19 cellular contexts compared by ENCODE assay signal in the genomic region with DNA sequence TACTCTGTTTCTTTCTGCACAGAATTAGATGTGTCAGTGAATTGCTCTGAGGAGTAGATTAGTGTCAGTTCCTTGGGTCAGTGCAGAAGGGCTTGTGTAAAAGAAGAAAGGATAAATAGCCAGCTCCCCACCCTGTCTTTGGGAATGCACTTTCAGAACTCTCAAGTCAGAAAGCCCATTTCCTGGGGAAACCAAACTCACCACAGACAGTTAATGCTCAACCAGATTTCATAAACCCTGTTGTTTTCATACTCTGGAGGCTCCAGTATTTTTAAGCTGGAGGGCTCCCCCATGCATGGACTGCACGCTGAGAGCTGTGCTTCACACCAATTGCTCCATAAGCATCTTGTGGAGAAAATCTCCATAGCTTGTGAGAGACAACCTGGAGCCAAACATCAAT.
"Had no signal": no experiment of that assay in that cellular context is flagged by ENCODE, and none has a peak within 500 bp of the region (broad histone marks: within the 10 kb centered on the region; RNA-seq: fewer than 3 reads in every experiment).

No MANE protein-coding gene starts in this region.

- H3K27ac Mint-ChIP-seq: effector memory CD8-positive, alpha-beta T cell; natural killer cell; stimulated activated effector memory CD8-positive, alpha-beta T cell treated with anti-CD3 and anti-CD28 coated beads, Interleukin-12 subunit alpha, Interleukin-12 subunit beta, amount 100 ng/mL, for 72 hours; type B pancreatic cell had no signal

- H3K27ac ChIP-seq: lower lobe of right lung, psoas muscle, sigmoid colon, stomach, tibial artery had no signal

- H3K4me1 ChIP-seq: lower lobe of right lung, psoas muscle, sigmoid colon, stomach, tibial artery had no signal

- H3K27me3 ChIP-seq: sigmoid colon, tibial artery had no signal

- H3K9me3 Mint-ChIP-seq: immature natural killer cell, natural killer cell had no signal

- H3K4me3 ChIP-seq: lower lobe of right lung, psoas muscle, sigmoid colon, stomach, tibial artery had no signal

- H3K36me3 Mint-ChIP-seq: natural killer cell; stimulated activated effector memory CD8-positive, alpha-beta T cell treated with anti-CD3 and anti-CD28 coated beads, Interleukin-12 subunit alpha, Interleukin-12 subunit beta, amount 100 ng/mL, for 72 hours; type B pancreatic cell had no signal

- H3K4me3 Mint-ChIP-seq: effector memory CD8-positive, alpha-beta T cell; natural killer cell; stimulated activated effector memory CD8-positive, alpha-beta T cell treated with anti-CD3 and anti-CD28 coated beads, Interleukin-12 subunit alpha, Interleukin-12 subunit beta, amount 100 ng/mL, for 72 hours; type B pancreatic cell had no signal

- DNase-seq: cortex of kidney; effector memory CD8-positive, alpha-beta T cell; hypothalamus; immature natural killer cell; islet precursor cell; left ventricle myocardium superior; lower lobe of right lung; natural killer cell; nucleus accumbens; psoas muscle; right cardiac atrium; sigmoid colon; stimulated activated CD4-positive, alpha-beta T cell treated with anti-CD3 and anti-CD28 coated beads, Interleukin-2, amount 100 ng/mL, for 24 hours; stimulated activated CD4-positive, alpha-beta T cell treated with anti-CD3 and anti-CD28 coated beads, Interleukin-4, amount 100 ng/mL, for 24 hours; stimulated activated naive CD4-positive, alpha-beta T cell treated with Interleukin-2 at 50 U/mL for 16 hours; stomach; tibial artery had no signal

- H3K36me3 ChIP-seq: lower lobe of right lung, sigmoid colon, stomach, tibial artery had no signal

- ATAC-seq: effector memory CD8-positive, alpha-beta T cell; left ventricle myocardium superior; lower lobe of right lung; natural killer cell; psoas muscle; right cardiac atrium; stimulated activated effector memory CD8-positive, alpha-beta T cell treated with anti-CD3 and anti-CD28 coated beads, Interleukin-12 subunit alpha, Interleukin-12 subunit beta, amount 100 ng/mL, for 72 hours had no signal

- H3K9me3 ChIP-seq: lower lobe of right lung, stomach, tibial artery had no signal
